ENCODE assay signal across 8 cellular contexts in the genomic region with DNA sequence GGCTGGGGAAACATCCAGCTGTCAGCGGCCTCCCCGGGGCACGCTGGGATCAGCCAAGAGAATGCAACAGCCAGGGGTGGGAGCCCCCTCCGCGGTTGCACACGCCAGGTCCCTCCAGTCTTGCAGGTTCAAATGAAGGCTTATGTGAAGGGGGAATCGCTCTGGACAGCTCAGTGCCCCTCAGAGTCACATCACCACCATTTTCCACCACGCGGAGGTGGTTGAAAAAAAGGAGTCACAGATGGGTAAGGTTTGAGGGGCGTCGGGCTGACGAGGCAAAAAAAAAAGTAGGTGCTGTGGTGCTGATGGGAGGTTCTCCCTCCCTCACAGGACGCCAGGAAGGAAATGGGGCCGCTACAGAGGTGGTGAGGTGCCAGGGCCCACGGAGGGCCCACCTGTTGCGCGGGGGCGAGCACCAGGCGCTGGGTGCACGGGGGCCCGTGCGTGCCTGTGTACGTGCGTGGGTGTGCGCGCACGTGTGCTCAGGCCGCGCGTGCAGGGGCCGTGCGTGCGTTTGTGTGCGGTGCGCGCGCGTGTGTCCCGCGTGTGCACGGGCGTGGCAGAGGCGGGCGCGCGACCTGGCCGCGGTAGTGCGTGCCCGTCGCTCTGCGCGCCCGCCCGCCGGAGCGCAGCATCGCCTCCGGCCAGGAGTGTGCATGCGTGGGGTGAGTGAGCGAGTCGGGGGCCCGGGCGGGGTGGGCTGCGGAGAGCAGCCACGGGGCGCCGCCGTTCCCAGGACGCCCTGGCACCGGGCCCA. TPM values are rescaled to one million over a fixed set of nuclear protein-coding genes. Genes with fewer than 3 reads are reported as not detected.
DNase-seq lines count a peak whose midpoint lies in the region; ATAC-seq and TF ChIP-seq lines count a peak whose summit lies in the region.

No MANE protein-coding gene starts in this region.

- H2AK9ac ChIP-seq in IMR-90 (replicated peaks; ENCODE audit: low read depth, low read length, poor library complexity): no peak overlapping the region

- no peak overlapping the region for H2BK120ac ChIP-seq in IMR-90 (ENCODE audit: low read depth, low read length)

- intact Hi-C loops in IMR-90 (cut with micrococcal nuclease): no loop called here

- H3K4me3 Mint-ChIP-seq in stimulated activated naive B cell treated with anti-CD40 and anti-IgM and Interleukin-4, amounts not matched to agents 10 μg/mL and 1 μg/mL and 100 μg/mL, for 72 hours: peak overlapping the region; percentile 69

- H3K14ac ChIP-seq in IMR-90 (replicated peaks; ENCODE audit: low read depth, low read length): no peak overlapping the region

- CTCF ChIA-PET in IMR-90 (lab: Yijun Ruan, JAX): interaction anchor here (0.9 to 1.3 kb wide), 2 partner anchors 11 to 67 kb away, joined by 3 read pairs; no protein-coding TSS in a partner anchor

- POLR2A ChIA-PET in IMR-90 (lab: Charles Lee; ENCODE audit: unreplicated experiment): interaction anchor here (0.7 kb wide), 1 partner anchor 9 kb away, joined by 3 read pairs; no protein-coding TSS in a partner anchor

- H2BK20ac ChIP-seq in IMR-90 (ENCODE audit: low read depth, low read length): no peak overlapping the region

- H3K4ac ChIP-seq in IMR-90 (ENCODE audit: low read depth, low read length): no peak overlapping the region; the same call in 1 of the 2 replicates

- no peaks in the 10 kb centered on the region for H3K79me1 ChIP-seq in IMR-90 (ENCODE audit: low read depth in 1 of 2, low read length in 2 of 2)

- H3K18ac ChIP-seq in IMR-90 (ENCODE audit: low read depth, low read length): no peak overlapping the region

- H2BK15ac ChIP-seq in IMR-90 (ENCODE audit: low read depth, low read length): no peak overlapping the region

- no peak overlapping the region for H4K5ac ChIP-seq in IMR-90 (ENCODE audit: low read depth, low read length)

- H3K9me3 ChIP-seq in IMR-90 (ENCODE audit: control insufficient read depth, insufficient read depth, low read length) (no peaks in the 10 kb centered on the region), iPS-15b (ENCODE audit: control insufficient read depth, insufficient read depth, low read length) (no peaks in the 10 kb centered on the region), WERI-Rb-1 (ENCODE audit: severe bottlenecking) (no peaks in the 10 kb centered on the region)

- peak overlapping the region; percentile 9 for H2AFZ ChIP-seq in IMR-90 (replicated peaks; ENCODE audit: low read length, poor library complexity)

- no peak for TF ChIP-seq RAD21 in IMR-90 (IDR thresholded peaks at IDR 0.05; ENCODE audit: low read length)

- no peaks in the 10 kb centered on the region for H3K9me3 Mint-ChIP-seq in stimulated activated naive B cell treated with anti-CD40 and anti-IgM and Interleukin-4, amounts not matched to agents 10 μg/mL and 1 μg/mL and 100 μg/mL, for 72 hours

- ATAC-seq in IMR-90 (ENCODE audit: low read depth) (no peak), HG03442 (IDR thresholded peaks at IDR 0.05; ENCODE audit: unreplicated experiment) (no peak), GM21390 (IDR thresholded peaks at IDR 0.05; ENCODE audit: unreplicated experiment) (no peak)
- peak in 1 of 2 donors; percentile 17 for ATAC-seq in stimulated activated naive B cell treated with anti-CD40 and anti-IgM and Interleukin-4, amounts not matched to agents 10 μg/mL and 1 μg/mL and 100 μg/mL, for 72 hours (replicated peaks)

- H3K27me3 ChIP-seq in IMR-90 (ENCODE audit: control insufficient read depth, insufficient read depth, low read length): peaks cover 59% of the 10 kb centered on the region
- peaks cover 61% of the 10 kb centered on the region for H3K27me3 ChIP-seq in iPS-15b (ENCODE audit: control insufficient read depth, insufficient read depth, low read length)
- H3K27me3 ChIP-seq in WERI-Rb-1 (ENCODE audit: insufficient read depth, low read depth, severe bottlenecking): peaks cover 27% of the 10 kb centered on the region

- H3K4me3 ChIP-seq in IMR-90 (ENCODE audit: insufficient read depth, low read depth, low read length): no peak overlapping the region
- peak overlapping the region; percentile 32 for H3K4me3 ChIP-seq in iPS-15b (ENCODE audit: low read depth, low read length)
- H3K4me3 ChIP-seq in WERI-Rb-1 (ENCODE audit: low read depth, low read length): no peak overlapping the region

- H3K27ac ChIP-seq in IMR-90 (ENCODE audit: insufficient read depth, low read length) (no peak overlapping the region), WERI-Rb-1 (no peak overlapping the region)

- no peaks in the 10 kb centered on the region for H3K36me3 ChIP-seq in IMR-90 (ENCODE audit: control insufficient read depth, insufficient read depth, low read length)
- peaks cover 3% of the 10 kb centered on the region for H3K36me3 ChIP-seq in iPS-15b (ENCODE audit: control insufficient read depth, insufficient read depth, low read length)
- H3K36me3 ChIP-seq in WERI-Rb-1: no peaks in the 10 kb centered on the region

- BruUV-seq in IMR-90 (replicated peaks; lab: Mats Ljungman, UMichigan): no TSS peak

- H3K4me2 ChIP-seq in IMR-90 (ENCODE audit: low read depth, low read length): no peak overlapping the region

- H3K36me3 Mint-ChIP-seq in stimulated activated naive B cell treated with anti-CD40 and anti-IgM and Interleukin-4, amounts not matched to agents 10 μg/mL and 1 μg/mL and 100 μg/mL, for 72 hours: peaks cover 3 to 6% of the 10 kb centered on the region in 2 donors

- H2AK5ac ChIP-seq in IMR-90 (ENCODE audit: low read depth, low read length): no peak overlapping the region

- no peak overlapping the region for H4K91ac ChIP-seq in IMR-90 (ENCODE audit: insufficient read depth, low read depth, low read length)

- no peak for TF ChIP-seq POLR2A in IMR-90 (IDR thresholded peaks at IDR 0.05; ENCODE audit: low read depth, low read length)

- H3K9ac ChIP-seq in IMR-90 (ENCODE audit: low read depth, low read length) (no peak overlapping the region), iPS-15b (ENCODE audit: low read depth, low read length) (no peak overlapping the region)

- H2BK5ac ChIP-seq in IMR-90 (ENCODE audit: low read depth, low read length, poor library complexity, severe bottlenecking): no peak overlapping the region

- in situ Hi-C loops in IMR-90 (cut with MboI; ENCODE audit: low sequenced_read_pairs): no loop called here

- peaks cover 55 to 67% of the 10 kb centered on the region in 2 donors for H3K4me1 Mint-ChIP-seq in stimulated activated naive B cell treated with anti-CD40 and anti-IgM and Interleukin-4, amounts not matched to agents 10 μg/mL and 1 μg/mL and 100 μg/mL, for 72 hours

- no peak overlapping the region for H4K8ac ChIP-seq in IMR-90 (ENCODE audit: low read depth in 2 of 2, low read length in 2 of 2)

- DNase-seq in IMR-90 (no peak), NCI-H1417 treated with DMSO at 0.1 percent for 48 hours (lab: John Stamatoyannopoulos, UW) (no peak), WERI-Rb-1 (no peak)
- DNase-seq in activated effector memory CD4-positive, alpha-beta T cell treated with Interleukin-2 at 50 U/mL for 16 hours: peak; percentile 57
- no peak for DNase-seq in stimulated activated naive B cell treated with anti-CD40 and anti-IgM and Interleukin-4, amounts not matched to agents 10 μg/mL and 1 μg/mL and 100 μg/mL, for 72 hours

- H3K4me1 ChIP-seq in IMR-90 (ENCODE audit: control insufficient read depth, insufficient read depth, low read length): peaks cover 5% of the 10 kb centered on the region; the same call in 1 of the 2 replicates
- peaks cover 5% of the 10 kb centered on the region for H3K4me1 ChIP-seq in iPS-15b (ENCODE audit: control insufficient read depth, insufficient read depth, low read length)

- no peak for TF ChIP-seq CTCF in IMR-90 (conservative IDR thresholded peaks at IDR 0.05; ENCODE audit: low read depth, low read length)
- no peak for TF ChIP-seq CTCF in WERI-Rb-1 (IDR thresholded peaks at IDR 0.05; ENCODE audit: low read depth, low read length)

- H3K27me3 Mint-ChIP-seq in stimulated activated naive B cell treated with anti-CD40 and anti-IgM and Interleukin-4, amounts not matched to agents 10 μg/mL and 1 μg/mL and 100 μg/mL, for 72 hours: peaks cover 70 to 86% of the 10 kb centered on the region in 2 donors

- peaks cover 6% of the 10 kb centered on the region; the same call in 1 of the 2 replicates for H4K20me1 ChIP-seq in IMR-90 (ENCODE audit: insufficient read depth, low read length)

- dilution Hi-C loops in IMR-90 (cut with HindIII; ENCODE audit: low sequenced_read_pairs, unreplicated experiment): no loop called here

- no peak overlapping the region for H3K56ac ChIP-seq in IMR-90 (ENCODE audit: extremely low read depth, insufficient read depth, low read length)

- no peaks in the 10 kb centered on the region for H3K9me1 ChIP-seq in IMR-90 (ENCODE audit: insufficient read depth, low read length)

- H3K27ac Mint-ChIP-seq in stimulated activated naive B cell treated with anti-CD40 and anti-IgM and Interleukin-4, amounts not matched to agents 10 μg/mL and 1 μg/mL and 100 μg/mL, for 72 hours: peak overlapping the region; percentile 86

- WGBS in IMR-90 (ENCODE audit: extremely low coverage in 2 of 2, insufficient read length in 1 of 2), 2 experiments: 19% methylated on average over 47 of the region's 71 CpGs; no CpG with 5 or more reads in 1 of the 2 experiments

- no peak overlapping the region for H3K23ac ChIP-seq in IMR-90 (ENCODE audit: low read depth, low read length)

TF ChIP-seq in IMR-90, 13 proteins besides CTCF, POLR2A, EP300 and RAD21:
- TF ChIP-seq BHLHE40 (IDR thresholded peaks at IDR 0.05; ENCODE audit: low read depth, low read length) (0 out of 2 replicates have a peak, but pooled peaks have one; percentile 46), CEBPB (IDR thresholded peaks at IDR 0.05; ENCODE audit: low read depth, low read length) (no peak)
- TF ChIP-seq, protein P1, sequence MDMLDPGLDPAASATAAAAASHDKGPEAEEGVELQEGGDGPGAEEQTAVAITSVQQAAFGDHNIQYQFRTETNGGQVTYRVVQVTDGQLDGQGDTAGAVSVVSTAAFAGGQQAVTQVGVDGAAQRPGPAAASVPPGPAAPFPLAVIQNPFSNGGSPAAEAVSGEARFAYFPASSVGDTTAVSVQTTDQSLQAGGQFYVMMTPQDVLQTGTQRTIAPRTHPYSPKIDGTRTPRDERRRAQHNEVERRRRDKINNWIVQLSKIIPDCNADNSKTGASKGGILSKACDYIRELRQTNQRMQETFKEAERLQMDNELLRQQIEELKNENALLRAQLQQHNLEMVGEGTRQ (IDR thresholded peaks at IDR 0.05; ENCODE audit: low read depth, low read length): no peak

RNA-seq across cellular contexts. Expression of a gene that starts 3.0 kb away (rescaled TPM):
- total RNA-seq in IMR-90 (2012; rRNA removed): not detected in 2 replicates
- polyA plus RNA-seq in IMR-90 (2012; rRNA removed): 0.07 and 0.09 TPM in 2 replicates
- polyA plus RNA-seq in IMR-90 (2012; cell fraction: cytosol; rRNA removed): 0.09 and 0.10 TPM in 2 replicates
- 0.06 and 0.09 TPM in 2 replicates for polyA plus RNA-seq in IMR-90 (2012; cell fraction: nucleus; rRNA removed; ENCODE audit: low replicate concordance)
